ENCODE assay signal across 8 cellular contexts in the genomic region with DNA sequence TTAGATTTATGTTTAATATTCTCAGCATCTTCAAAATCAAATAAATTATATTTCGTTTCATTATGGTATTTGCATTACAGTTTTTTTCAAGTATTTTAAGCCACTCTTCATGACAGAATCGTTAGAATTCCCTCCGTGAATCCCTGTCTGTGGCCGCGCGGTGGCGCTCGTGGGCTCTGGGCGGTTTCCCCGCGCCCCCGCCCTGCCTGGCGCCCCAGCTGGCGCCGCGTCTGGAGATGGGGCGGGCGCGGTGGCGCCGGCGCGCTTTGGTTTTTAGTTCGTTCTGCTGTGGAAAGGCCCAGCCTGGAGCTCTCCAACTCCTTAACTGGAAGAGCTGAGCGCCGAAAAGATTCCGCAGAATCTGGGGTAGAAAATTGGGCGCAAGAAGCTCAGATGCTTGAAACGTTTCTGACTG. TPM values are rescaled to one million over a fixed set of nuclear protein-coding genes. Genes with fewer than 3 reads are reported as not detected.
A peak's percentile ranks its signal among the peaks of the same experiment; 100 is the strongest.
DNase-seq lines count a peak whose midpoint lies in the region; ATAC-seq and TF ChIP-seq lines count a peak whose summit lies in the region.

No MANE protein-coding gene starts in this region.

- H3K27me3 Mint-ChIP-seq in nephron progenitor cell (ENCODE audit: low read depth, poor library complexity) = peaks cover under 1% of the 10 kb centered on the region

- ATAC-seq in GM21717 (IDR thresholded peaks at IDR 0.05; ENCODE audit: unreplicated experiment) (no peak), GM18861 (IDR thresholded peaks at IDR 0.05; ENCODE audit: unreplicated experiment) (no peak), GM21515 (IDR thresholded peaks at IDR 0.05; ENCODE audit: unreplicated experiment) (no peak)

- H3K27ac Mint-ChIP-seq in nephron progenitor cell = no peak overlapping the region

- H3K4me3 Mint-ChIP-seq in nephron progenitor cell = peak overlapping the region; percentile 64

- peaks cover 15% of the 10 kb centered on the region for H3K4me1 Mint-ChIP-seq in nephron progenitor cell

- peak; percentile 68 for TF ChIP-seq CTCF in AG09309 (IDR thresholded peaks at IDR 0.05; ENCODE audit: control insufficient read depth, insufficient read depth, low read depth, low read length, missing control alignments)
- peak; percentile 57 for TF ChIP-seq CTCF in fibroblast of pulmonary artery (IDR thresholded peaks at IDR 0.05; ENCODE audit: low read length, missing control alignments)
- peak; percentile 94 for TF ChIP-seq CTCF in nephron progenitor cell (IDR thresholded peaks at IDR 0.05)

- H3K4me3 ChIP-seq in AG09309 (ENCODE audit: control insufficient read depth, low read depth, low read length) = no peak overlapping the region
- H3K4me3 ChIP-seq in H7 (ENCODE audit: insufficient read depth, low read depth, low read length) = peak overlapping the region; percentile 14; the same call in 1 of the 2 replicates
- H3K4me3 ChIP-seq in fibroblast of pulmonary artery (replicated peaks; ENCODE audit: low read depth, low read length) = peak overlapping the region; percentile 21

- H3K36me3 ChIP-seq in H7 (replicated peaks; ENCODE audit: control insufficient read depth, insufficient read depth, low read length) = peaks cover 1% of the 10 kb centered on the region

- no peaks in the 10 kb centered on the region for H3K27me3 ChIP-seq in H7 (ENCODE audit: control insufficient read depth, insufficient read depth, low read length)

- DNase-seq in AG09309 (ENCODE audit: low read depth) (peak; percentile 43), H7 (peak; percentile 98), activated T-helper 1 cell treated with Interleukin-2 at 50 U/mL for 16 hours (ENCODE audit: low read depth) (peak; percentile 30), fibroblast of pulmonary artery (ENCODE audit: low read depth) (peak; percentile 87), nephron progenitor cell (peak; percentile 81)

- peaks cover 10% of the 10 kb centered on the region for H3K9me3 Mint-ChIP-seq in nephron progenitor cell

- peaks cover 55% of the 10 kb centered on the region for H3K36me3 Mint-ChIP-seq in nephron progenitor cell (ENCODE audit: low read depth)

RNA-seq across cellular contexts. Expression of gene PRMT2, which starts 25.7 kb away (rescaled TPM):
- total RNA-seq in H7 (2014; rRNA removed; shearing (Covaris generic)) = 54.1 and 59.9 TPM in 2 replicates

RNA-seq across cellular contexts. Expression of gene S100B, which starts 56.3 kb away (rescaled TPM):
- total RNA-seq in H7 (2014; rRNA removed; shearing (Covaris generic)) = 0.10 TPM in 1 of 2 replicates, not detected in the other

Comparison
In these comparisons a context has a peak if more than half of its experiments do, and no peak if none do; other contexts are left out.
1. DNase-seq: peak in every context shown above with its lines; median percentile 98 in H7; 87 in fibroblast of pulmonary artery; 81 in nephron progenitor cell; 43 in AG09309; 30 in activated T-helper 1 cell treated with Interleukin-2 at 50 U/mL for 16 hours.